Comparison of ENCODE assay signal across 1 cellular context in the genomic region with DNA sequence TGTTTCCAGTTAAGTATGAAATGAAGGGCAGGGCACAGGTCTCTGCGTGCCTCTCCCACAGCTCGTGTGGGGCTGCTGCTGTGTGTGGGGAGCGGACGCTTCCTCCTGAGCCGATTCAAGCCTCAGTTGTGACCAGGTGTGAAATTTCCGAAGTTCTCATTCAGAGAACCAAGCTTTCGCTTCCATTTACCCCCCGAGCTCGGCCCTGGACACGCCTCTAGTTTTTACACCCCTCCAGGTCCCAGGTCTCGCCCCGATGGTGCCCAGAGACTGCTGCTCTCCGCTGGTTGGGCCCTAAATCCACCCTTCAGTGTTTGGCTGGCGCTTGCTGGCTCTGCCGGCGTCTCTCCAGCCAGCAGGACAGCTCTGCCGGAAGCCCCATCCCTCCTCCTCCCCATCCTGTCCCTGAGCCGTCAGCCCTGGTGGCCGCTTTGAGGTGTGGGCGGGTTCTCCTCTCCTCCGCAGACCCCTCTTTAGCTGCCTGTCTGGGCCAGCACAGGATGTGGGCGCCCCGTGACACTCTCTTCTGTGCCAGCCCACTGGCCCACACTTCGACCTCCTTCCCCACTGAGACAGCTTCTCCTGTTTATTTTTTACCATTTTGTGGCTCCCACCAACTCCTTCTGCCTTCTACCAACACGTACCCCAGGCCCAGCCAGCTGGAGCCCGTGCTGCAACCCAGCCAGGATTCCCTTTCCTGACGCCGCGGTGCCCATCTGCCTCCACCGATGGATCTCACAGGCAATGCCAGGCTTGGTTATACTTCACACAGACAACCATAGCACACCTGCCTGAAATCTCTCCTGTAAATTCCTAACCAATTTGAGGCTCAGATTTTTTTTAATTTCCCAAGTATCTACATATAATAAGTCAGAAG.
TF ChIP-seq lines count a peak whose summit lies in the region.

No MANE protein-coding gene starts in this region.

TF ChIP-seq in GM23338, 12 proteins besides CTCF, POLR2A, EP300 and RAD21 (continued from another document):
- TF ChIP-seq, protein P1, sequence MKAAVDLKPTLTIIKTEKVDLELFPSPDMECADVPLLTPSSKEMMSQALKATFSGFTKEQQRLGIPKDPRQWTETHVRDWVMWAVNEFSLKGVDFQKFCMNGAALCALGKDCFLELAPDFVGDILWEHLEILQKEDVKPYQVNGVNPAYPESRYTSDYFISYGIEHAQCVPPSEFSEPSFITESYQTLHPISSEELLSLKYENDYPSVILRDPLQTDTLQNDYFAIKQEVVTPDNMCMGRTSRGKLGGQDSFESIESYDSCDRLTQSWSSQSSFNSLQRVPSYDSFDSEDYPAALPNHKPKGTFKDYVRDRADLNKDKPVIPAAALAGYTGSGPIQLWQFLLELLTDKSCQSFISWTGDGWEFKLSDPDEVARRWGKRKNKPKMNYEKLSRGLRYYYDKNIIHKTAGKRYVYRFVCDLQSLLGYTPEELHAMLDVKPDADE (IDR thresholded peaks at IDR 0.05) = no peak
- TF ChIP-seq JUNB (IDR thresholded peaks at IDR 0.05; ENCODE audit: unreplicated experiment) (no peak), NANOG (IDR thresholded peaks at IDR 0.05; ENCODE audit: borderline replicate concordance) (no peak), EZH2 (IDR thresholded peaks at IDR 0.05; ENCODE audit: low read depth, unreplicated experiment) (no peak), ZNF114 (CRISPR knock-in tag; IDR thresholded peaks at IDR 0.05) (no peak), ZNF331 (CRISPR knock-in tag; IDR thresholded peaks at IDR 0.05; ENCODE audit: low read depth) (no peak), STAT1 (IDR thresholded peaks at IDR 0.05; ENCODE audit: unreplicated experiment) (no peak), EZH2phosphoT487 (IDR thresholded peaks at IDR 0.05; ENCODE audit: unreplicated experiment) (no peak), POLR2AphosphoS5 (IDR thresholded peaks at IDR 0.05; ENCODE audit: low read depth) (no peak)
- TF ChIP-seq, protein P2, sequence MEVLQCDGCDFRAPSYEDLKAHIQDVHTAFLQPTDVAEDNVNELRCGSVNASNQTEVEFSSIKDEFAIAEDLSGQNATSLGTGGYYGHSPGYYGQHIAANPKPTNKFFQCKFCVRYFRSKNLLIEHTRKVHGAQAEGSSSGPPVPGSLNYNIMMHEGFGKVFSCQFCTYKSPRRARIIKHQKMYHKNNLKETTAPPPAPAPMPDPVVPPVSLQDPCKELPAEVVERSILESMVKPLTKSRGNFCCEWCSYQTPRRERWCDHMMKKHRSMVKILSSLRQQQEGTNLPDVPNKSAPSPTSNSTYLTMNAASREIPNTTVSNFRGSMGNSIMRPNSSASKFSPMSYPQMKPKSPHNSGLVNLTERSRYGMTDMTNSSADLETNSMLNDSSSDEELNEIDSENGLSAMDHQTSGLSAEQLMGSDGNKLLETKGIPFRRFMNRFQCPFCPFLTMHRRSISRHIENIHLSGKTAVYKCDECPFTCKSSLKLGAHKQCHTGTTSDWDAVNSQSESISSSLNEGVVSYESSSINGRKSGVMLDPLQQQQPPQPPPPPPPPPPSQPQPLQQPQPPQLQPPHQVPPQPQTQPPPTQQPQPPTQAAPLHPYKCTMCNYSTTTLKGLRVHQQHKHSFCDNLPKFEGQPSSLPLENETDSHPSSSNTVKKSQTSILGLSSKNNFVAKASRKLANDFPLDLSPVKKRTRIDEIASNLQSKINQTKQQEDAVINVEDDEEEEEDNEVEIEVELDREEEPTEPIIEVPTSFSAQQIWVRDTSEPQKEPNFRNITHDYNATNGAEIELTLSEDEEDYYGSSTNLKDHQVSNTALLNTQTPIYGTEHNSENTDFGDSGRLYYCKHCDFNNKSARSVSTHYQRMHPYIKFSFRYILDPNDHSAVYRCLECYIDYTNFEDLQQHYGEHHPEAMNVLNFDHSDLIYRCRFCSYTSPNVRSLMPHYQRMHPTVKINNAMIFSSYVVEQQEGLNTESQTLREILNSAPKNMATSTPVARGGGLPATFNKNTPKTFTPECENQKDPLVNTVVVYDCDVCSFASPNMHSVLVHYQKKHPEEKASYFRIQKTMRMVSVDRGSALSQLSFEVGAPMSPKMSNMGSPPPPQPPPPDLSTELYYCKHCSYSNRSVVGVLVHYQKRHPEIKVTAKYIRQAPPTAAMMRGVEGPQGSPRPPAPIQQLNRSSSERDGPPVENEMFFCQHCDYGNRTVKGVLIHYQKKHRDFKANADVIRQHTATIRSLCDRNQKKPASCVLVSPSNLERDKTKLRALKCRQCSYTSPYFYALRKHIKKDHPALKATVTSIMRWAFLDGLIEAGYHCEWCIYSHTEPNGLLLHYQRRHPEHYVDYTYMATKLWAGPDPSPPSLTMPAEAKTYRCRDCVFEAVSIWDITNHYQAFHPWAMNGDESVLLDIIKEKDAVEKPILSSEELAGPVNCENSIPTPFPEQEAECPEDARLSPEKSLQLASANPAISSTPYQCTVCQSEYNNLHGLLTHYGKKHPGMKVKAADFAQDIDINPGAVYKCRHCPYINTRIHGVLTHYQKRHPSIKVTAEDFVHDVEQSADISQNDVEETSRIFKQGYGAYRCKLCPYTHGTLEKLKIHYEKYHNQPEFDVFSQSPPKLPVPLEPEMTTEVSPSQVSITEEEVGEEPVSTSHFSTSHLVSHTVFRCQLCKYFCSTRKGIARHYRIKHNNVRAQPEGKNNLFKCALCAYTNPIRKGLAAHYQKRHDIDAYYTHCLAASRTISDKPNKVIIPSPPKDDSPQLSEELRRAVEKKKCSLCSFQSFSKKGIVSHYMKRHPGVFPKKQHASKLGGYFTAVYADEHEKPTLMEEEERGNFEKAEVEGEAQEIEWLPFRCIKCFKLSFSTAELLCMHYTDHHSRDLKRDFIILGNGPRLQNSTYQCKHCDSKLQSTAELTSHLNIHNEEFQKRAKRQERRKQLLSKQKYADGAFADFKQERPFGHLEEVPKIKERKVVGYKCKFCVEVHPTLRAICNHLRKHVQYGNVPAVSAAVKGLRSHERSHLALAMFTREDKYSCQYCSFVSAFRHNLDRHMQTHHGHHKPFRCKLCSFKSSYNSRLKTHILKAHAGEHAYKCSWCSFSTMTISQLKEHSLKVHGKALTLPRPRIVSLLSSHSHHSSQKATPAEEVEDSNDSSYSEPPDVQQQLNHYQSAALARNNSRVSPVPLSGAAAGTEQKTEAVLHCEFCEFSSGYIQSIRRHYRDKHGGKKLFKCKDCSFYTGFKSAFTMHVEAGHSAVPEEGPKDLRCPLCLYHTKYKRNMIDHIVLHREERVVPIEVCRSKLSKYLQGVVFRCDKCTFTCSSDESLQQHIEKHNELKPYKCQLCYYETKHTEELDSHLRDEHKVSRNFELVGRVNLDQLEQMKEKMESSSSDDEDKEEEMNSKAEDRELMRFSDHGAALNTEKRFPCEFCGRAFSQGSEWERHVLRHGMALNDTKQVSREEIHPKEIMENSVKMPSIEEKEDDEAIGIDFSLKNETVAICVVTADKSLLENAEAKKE (CRISPR knock-in tag; IDR thresholded peaks at IDR 0.05) = no peak
- TF ChIP-seq, protein P3, sequence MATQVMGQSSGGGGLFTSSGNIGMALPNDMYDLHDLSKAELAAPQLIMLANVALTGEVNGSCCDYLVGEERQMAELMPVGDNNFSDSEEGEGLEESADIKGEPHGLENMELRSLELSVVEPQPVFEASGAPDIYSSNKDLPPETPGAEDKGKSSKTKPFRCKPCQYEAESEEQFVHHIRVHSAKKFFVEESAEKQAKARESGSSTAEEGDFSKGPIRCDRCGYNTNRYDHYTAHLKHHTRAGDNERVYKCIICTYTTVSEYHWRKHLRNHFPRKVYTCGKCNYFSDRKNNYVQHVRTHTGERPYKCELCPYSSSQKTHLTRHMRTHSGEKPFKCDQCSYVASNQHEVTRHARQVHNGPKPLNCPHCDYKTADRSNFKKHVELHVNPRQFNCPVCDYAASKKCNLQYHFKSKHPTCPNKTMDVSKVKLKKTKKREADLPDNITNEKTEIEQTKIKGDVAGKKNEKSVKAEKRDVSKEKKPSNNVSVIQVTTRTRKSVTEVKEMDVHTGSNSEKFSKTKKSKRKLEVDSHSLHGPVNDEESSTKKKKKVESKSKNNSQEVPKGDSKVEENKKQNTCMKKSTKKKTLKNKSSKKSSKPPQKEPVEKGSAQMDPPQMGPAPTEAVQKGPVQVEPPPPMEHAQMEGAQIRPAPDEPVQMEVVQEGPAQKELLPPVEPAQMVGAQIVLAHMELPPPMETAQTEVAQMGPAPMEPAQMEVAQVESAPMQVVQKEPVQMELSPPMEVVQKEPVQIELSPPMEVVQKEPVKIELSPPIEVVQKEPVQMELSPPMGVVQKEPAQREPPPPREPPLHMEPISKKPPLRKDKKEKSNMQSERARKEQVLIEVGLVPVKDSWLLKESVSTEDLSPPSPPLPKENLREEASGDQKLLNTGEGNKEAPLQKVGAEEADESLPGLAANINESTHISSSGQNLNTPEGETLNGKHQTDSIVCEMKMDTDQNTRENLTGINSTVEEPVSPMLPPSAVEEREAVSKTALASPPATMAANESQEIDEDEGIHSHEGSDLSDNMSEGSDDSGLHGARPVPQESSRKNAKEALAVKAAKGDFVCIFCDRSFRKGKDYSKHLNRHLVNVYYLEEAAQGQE (IDR thresholded peaks at IDR 0.05; ENCODE audit: unreplicated experiment) = no peak
